In the genomic region with DNA sequence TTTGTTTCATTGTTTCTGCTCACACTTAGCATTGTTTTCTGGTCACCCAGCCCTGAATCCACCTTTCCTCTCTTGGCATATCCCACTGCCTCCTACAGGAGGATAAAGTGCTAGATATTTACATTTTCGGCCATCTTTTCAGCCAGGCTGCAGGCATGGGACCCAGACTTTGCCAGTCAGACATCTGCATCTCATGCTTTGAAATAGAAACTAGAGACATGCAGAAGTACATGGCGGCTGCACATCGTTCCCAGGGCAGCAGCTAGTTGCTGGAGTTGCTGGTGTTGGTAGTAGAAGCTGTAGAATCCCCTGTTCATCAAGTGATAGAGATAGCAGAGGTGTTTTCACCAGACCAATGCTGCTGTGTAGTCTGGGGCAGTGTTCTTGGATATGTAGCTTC, we compare ENCODE assay signal across 24 cellular contexts. TPM values are rescaled to one million over a fixed set of nuclear protein-coding genes. Genes with fewer than 3 reads are reported as not detected.
DNase-seq lines count a peak whose midpoint lies in the region; ATAC-seq, FAIRE-seq and TF ChIP-seq lines count a peak whose summit lies in the region.
"Had no signal": no experiment of that assay in that cellular context is flagged by ENCODE, and none has a peak within 500 bp of the region (broad histone marks: within the 10 kb centered on the region; RNA-seq: fewer than 3 reads in every experiment).

No MANE protein-coding gene starts in this region.

- 86 to 90% methylated on average over 1 to 3 of the region's 3 CpGs for WGBS in esophagus squamous epithelium, 2 donors

- DNase-seq in CD4-positive, CD25-positive, alpha-beta regulatory T cell, result no peak
- no peak for DNase-seq in GM12892 (ENCODE audit: insufficient read length)
- DNase-seq in RPMI7951 (ENCODE audit: low read depth), result peak; percentile 11
- no peak for DNase-seq in esophagus squamous epithelium (lab: John Stamatoyannopoulos, UW)
- no peak for DNase-seq in activated CD4-positive, alpha-beta T cell treated with anti-CD3 and anti-CD28 coated beads for 4 hours
- no peak for DNase-seq in immature natural killer cell
- no peak for DNase-seq in HT-29 (ENCODE audit: low spot score)
- DNase-seq in activated CD4-positive, alpha-beta T cell treated with anti-CD3 and anti-CD28 coated beads, Interleukin-2, amount 50 U/mL, for 4 hours, result no peak
- DNase-seq: activated CD4-positive, alpha-beta T cell treated with anti-CD3 and anti-CD28 coated beads for 1 hour; activated CD8-positive, alpha-beta memory T cell treated with anti-CD3 and anti-CD28 coated beads, Interleukin-2, amount 50 U/mL, for 4 hours; activated naive CD4-positive, alpha-beta T cell treated with Interleukin-2 at 50 U/mL for 16 hours; CD8-positive, alpha-beta memory T cell; effector memory CD8-positive, alpha-beta T cell; GOT3; left ventricle myocardium inferior; MG63; mucosa of descending colon; NCI-H146; NCI-H82; psoas muscle; testis had no signal

- no peaks in the 10 kb centered on the region for H3K9me3 ChIP-seq in CD4-positive, CD25-positive, alpha-beta regulatory T cell (ENCODE audit: control insufficient read depth in 2 of 2, low read length in 2 of 2)
- no peaks in the 10 kb centered on the region for H3K9me3 ChIP-seq in esophagus squamous epithelium
- H3K9me3 ChIP-seq: left ventricle myocardium inferior, MG63, mucosa of descending colon, psoas muscle, testis had no signal

- peak; percentile 38; the same call in 1 of the 2 replicates for TF ChIP-seq POLR2A in GM12892 (IDR thresholded peaks at IDR 0.05; ENCODE audit: low read depth, low read length)
- no peak for TF ChIP-seq POLR2A in esophagus squamous epithelium (IDR thresholded peaks at IDR 0.05)

- peak; percentile 90 for FAIRE-seq in GM12892 (lab: Jason Lieb, UNC)
- FAIRE-seq: astrocyte had no signal

- H3K27ac ChIP-seq in CD4-positive, CD25-positive, alpha-beta regulatory T cell (ENCODE audit: insufficient read depth, low read length, poor library complexity, severe bottlenecking), result no peak overlapping the region
- H3K27ac ChIP-seq in esophagus squamous epithelium, result peak overlapping the region in 3 of 4 donors; percentile 14 to 72 (median 38)
- H3K27ac ChIP-seq: left ventricle myocardium inferior, psoas muscle, testis had no signal

- H3K9me3 Mint-ChIP-seq in CD4-positive, CD25-positive, alpha-beta regulatory T cell, result no peaks in the 10 kb centered on the region
- no peaks in the 10 kb centered on the region for H3K9me3 Mint-ChIP-seq in immature natural killer cell
- H3K9me3 Mint-ChIP-seq: CD8-positive, alpha-beta memory T cell; effector memory CD8-positive, alpha-beta T cell had no signal

- no peak for ATAC-seq in CD4-positive, CD25-positive, alpha-beta regulatory T cell (ENCODE audit: low read depth in 2 of 2)
- ATAC-seq: effector memory CD8-positive, alpha-beta T cell; mucosa of descending colon; psoas muscle had no signal

- peaks cover 20% of the 10 kb centered on the region for H3K36me3 ChIP-seq in CD4-positive, CD25-positive, alpha-beta regulatory T cell (ENCODE audit: control insufficient read depth, insufficient read depth, low read length)
- H3K36me3 ChIP-seq in esophagus squamous epithelium, result peaks cover 0 to 20% (median 0%) of the 10 kb centered on the region in 3 donors

- peak overlapping the region in 2 of 3 donors; percentile 50 to 83 for H3K27ac Mint-ChIP-seq in CD4-positive, CD25-positive, alpha-beta regulatory T cell
- H3K27ac Mint-ChIP-seq in immature natural killer cell, result no peak overlapping the region

- H3K36me3 Mint-ChIP-seq in CD4-positive, CD25-positive, alpha-beta regulatory T cell, result peaks cover 21% of the 10 kb centered on the region
- H3K36me3 Mint-ChIP-seq in immature natural killer cell, result peaks cover 6 to 19% (median 18%) of the 10 kb centered on the region in 3 donors

- no peaks in the 10 kb centered on the region for H3K27me3 ChIP-seq in CD4-positive, CD25-positive, alpha-beta regulatory T cell (ENCODE audit: control insufficient read depth, insufficient read depth, low read length)
- H3K27me3 ChIP-seq in esophagus squamous epithelium, result no peaks in the 10 kb centered on the region
- H3K27me3 ChIP-seq: MG63, testis had no signal

- H3K4me3 Mint-ChIP-seq in CD4-positive, CD25-positive, alpha-beta regulatory T cell, result peak overlapping the region in 3 of 4 donors; percentile 0 to 39 (median 24)
- H3K4me3 Mint-ChIP-seq in immature natural killer cell, result no peak overlapping the region
- H3K4me3 Mint-ChIP-seq: CD8-positive, alpha-beta memory T cell; effector memory CD8-positive, alpha-beta T cell had no signal

- H3K27me3 Mint-ChIP-seq in CD4-positive, CD25-positive, alpha-beta regulatory T cell, result no peaks in the 10 kb centered on the region
- no peaks in the 10 kb centered on the region for H3K27me3 Mint-ChIP-seq in immature natural killer cell (ENCODE audit: low read depth in 3 of 3)
- H3K27me3 Mint-ChIP-seq: CD8-positive, alpha-beta memory T cell; effector memory CD8-positive, alpha-beta T cell had no signal

- H3K4me3 ChIP-seq in CD4-positive, CD25-positive, alpha-beta regulatory T cell (ENCODE audit: low read depth, low read length), result peak overlapping the region; percentile 15
- no peak overlapping the region for H3K4me3 ChIP-seq in esophagus squamous epithelium
- H3K4me3 ChIP-seq: left ventricle myocardium inferior, MG63, mucosa of descending colon, psoas muscle, testis had no signal

- intact Hi-C loops in esophagus squamous epithelium (cut with DNase I), result no loop called here

- H3K4me1 ChIP-seq in CD4-positive, CD25-positive, alpha-beta regulatory T cell (ENCODE audit: control insufficient read depth, insufficient read depth, low read length, poor library complexity, severe bottlenecking), result peaks cover 61% of the 10 kb centered on the region
- peaks cover 0 to 57% (median 27%) of the 10 kb centered on the region in 3 donors for H3K4me1 ChIP-seq in esophagus squamous epithelium
- H3K4me1 ChIP-seq: psoas muscle had no signal

- TF ChIP-seq CTCF in esophagus squamous epithelium (IDR thresholded peaks at IDR 0.05), result no peak

- peaks cover 56 to 77% (median 69%) of the 10 kb centered on the region in 4 donors for H3K4me1 Mint-ChIP-seq in CD4-positive, CD25-positive, alpha-beta regulatory T cell
- peaks cover 35 to 50% of the 10 kb centered on the region in 2 donors for H3K4me1 Mint-ChIP-seq in immature natural killer cell

RNA-seq across cellular contexts. Expression of a gene that starts 18.7 kb away (rescaled TPM):
- 40.5 TPM for total RNA-seq in CD4-positive, CD25-positive, alpha-beta regulatory T cell
- polyA plus RNA-seq in CD4-positive, CD25-positive, alpha-beta regulatory T cell, result 10 to 100 TPM; 12.2 to 15.3 (median 13.9) TPM
- 23.1 TPM for polyA plus RNA-seq in GM12892 (2012; ENCODE audit: missing spikeins)
- total RNA-seq in RPMI7951 (2014; rRNA removed; shearing (Covaris generic)), result 38.7 and 41.3 TPM in 2 replicates
- total RNA-seq in esophagus squamous epithelium, result 10 to 100 TPM in 2 of 4 donors, 1 to 10 TPM in 2; 3.5 to 21.0 (median 7.6) TPM
- 1 to 10 TPM; 4.2 to 8.4 (median 7.3) TPM for polyA plus RNA-seq in immature natural killer cell
- total RNA-seq in HT-29 (2014; rRNA removed; shearing (Covaris generic)), result 61.2 and 79.2 TPM in 2 replicates

RNA-seq across cellular contexts. Expression of a gene that starts 47.1 kb away (rescaled TPM):
- not detected for total RNA-seq in CD4-positive, CD25-positive, alpha-beta regulatory T cell
- under 1 TPM; 0.10 to 0.20 (median 0.18) TPM for polyA plus RNA-seq in CD4-positive, CD25-positive, alpha-beta regulatory T cell
- polyA plus RNA-seq in GM12892 (2012; ENCODE audit: missing spikeins), result 0.38 TPM
- not detected in 2 replicates for total RNA-seq in RPMI7951 (2014; rRNA removed; shearing (Covaris generic))
- total RNA-seq in esophagus squamous epithelium, result 10 to 100 TPM; 26.3 to 43.5 (median 31.5) TPM
- polyA plus RNA-seq in immature natural killer cell, result 1 to 10 TPM in 1 of 3 donors, under 1 TPM in 1, not detected in 1; 0.84 to 1.2 TPM
- total RNA-seq in HT-29 (2014; rRNA removed; shearing (Covaris generic)), result 6.2 and 7.2 TPM in 2 replicates
- total RNA-seq: astrocyte; CD8-positive, alpha-beta memory T cell; cerebellum; left ventricle myocardium inferior; psoas muscle; SK-MEL-5 had no signal

RNA-seq across cellular contexts. Expression of a gene that starts 53.8 kb away (rescaled TPM):
- total RNA-seq in CD4-positive, CD25-positive, alpha-beta regulatory T cell, result 26.2 TPM
- 10 to 100 TPM; 37.0 to 65.9 (median 55.9) TPM for polyA plus RNA-seq in CD4-positive, CD25-positive, alpha-beta regulatory T cell
- polyA plus RNA-seq in GM12892 (2012; ENCODE audit: missing spikeins), result 36.7 TPM
- 29.9 and 50.3 TPM in 2 replicates for total RNA-seq in RPMI7951 (2014; rRNA removed; shearing (Covaris generic))
- total RNA-seq in esophagus squamous epithelium, result 1,000 to 10,000 TPM in 1 of 4 donors, 100 to 1,000 TPM in 2, 10 to 100 TPM in 1; 64.6 to 1,343 (median 285) TPM
- polyA plus RNA-seq in immature natural killer cell, result 10 to 100 TPM in 2 of 3 donors, 1 to 10 TPM in 1; 6.9 to 36.2 (median 12.6) TPM
- 0.31 and 1.4 TPM in 2 replicates for total RNA-seq in HT-29 (2014; rRNA removed; shearing (Covaris generic))

Comparison
In these comparisons a context has a peak if more than half of its experiments do, and no peak if none do; other contexts are left out.
1. H3K27ac Mint-ChIP-seq: peak in CD4-positive, CD25-positive, alpha-beta regulatory T cell (2 of 3); none in immature natural killer cell (0 of 6).
2. H3K4me3 Mint-ChIP-seq: peak in CD4-positive, CD25-positive, alpha-beta regulatory T cell (3 of 4); none in immature natural killer cell (0 of 5).
3. RNA of a gene that starts 53.8 kb away (total RNA-seq): 64.6 to 1,343 TPM in esophagus squamous epithelium, 29.9 to 50.3 TPM in RPMI7951 and 26.2 TPM in CD4-positive, CD25-positive, alpha-beta regulatory T cell (single experiment); 0.31 to 1.4 TPM in HT-29; every median in the first group is over 10 times any median in the second.